ENCODE assay signal across 25 cellular contexts in genomic region chr9:131518553-131518952, GRCh38. TPM values are rescaled to one million over a fixed set of nuclear protein-coding genes. Genes with fewer than 3 reads are reported as not detected.
"Had no signal": no experiment of that assay in that cellular context is flagged by ENCODE, and none has a peak within 500 bp of the region (broad histone marks: within the 10 kb centered on the region; RNA-seq: fewer than 3 reads in every experiment).

No MANE protein-coding gene starts in this region.

- H3K27ac Mint-ChIP-seq: nephron progenitor cell; stimulated activated naive CD8-positive, alpha-beta T cell treated with anti-CD3 and anti-CD28 coated beads, Interleukin-15, Interleukin-2, amounts not matched to agents 100 ng/mL and 50 ng/mL, for 24 hours had no signal

- H3K9me3 Mint-ChIP-seq: central memory CD8-positive, alpha-beta T cell; naive thymus-derived CD4-positive, alpha-beta T cell; nephron progenitor cell; stimulated activated naive CD8-positive, alpha-beta T cell treated with anti-CD3 and anti-CD28 coated beads, Interleukin-15, Interleukin-2, amounts not matched to agents 100 ng/mL and 50 ng/mL, for 24 hours had no signal

- H3K4me1 ChIP-seq: parathyroid adenoma, prostate gland, testis, tibial nerve had no signal

- H3K27me3 ChIP-seq: dorsolateral prefrontal cortex, hepatocyte, testis, tibial nerve had no signal

- H3K9me3 ChIP-seq: prostate gland, testis, tibial nerve had no signal

- H3K4me3 ChIP-seq: dorsolateral prefrontal cortex, hepatocyte, prostate gland, smooth muscle cell, testis, tibial nerve had no signal

- H3K27ac ChIP-seq: hepatocyte, parathyroid adenoma, prostate gland, testis, tibial nerve had no signal

- H3K27me3 Mint-ChIP-seq: central memory CD8-positive, alpha-beta T cell; naive thymus-derived CD4-positive, alpha-beta T cell; stimulated activated naive CD8-positive, alpha-beta T cell treated with anti-CD3 and anti-CD28 coated beads, Interleukin-15, Interleukin-2, amounts not matched to agents 100 ng/mL and 50 ng/mL, for 24 hours had no signal

- H3K4me3 Mint-ChIP-seq: central memory CD8-positive, alpha-beta T cell; naive thymus-derived CD4-positive, alpha-beta T cell; nephron progenitor cell; stimulated activated naive CD8-positive, alpha-beta T cell treated with anti-CD3 and anti-CD28 coated beads, Interleukin-15, Interleukin-2, amounts not matched to agents 100 ng/mL and 50 ng/mL, for 24 hours had no signal

- DNase-seq: cortex of kidney; effector CD8-positive, alpha-beta T cell; glutamatergic neuron; left colon; mesendoderm; naive thymus-derived CD4-positive, alpha-beta T cell; nephron progenitor cell; stimulated activated CD4-positive, alpha-beta T cell treated with anti-CD3 and anti-CD28 coated beads, Interleukin-2, amount 100 ng/mL, for 48 hours had no signal

- H3K4me1 Mint-ChIP-seq: central memory CD8-positive, alpha-beta T cell; nephron progenitor cell had no signal

- ATAC-seq: esophagus mucosa; left colon; naive thymus-derived CD4-positive, alpha-beta T cell had no signal

RNA-seq across cellular contexts. Expression of gene PRRT1B, which starts 26.8 kb away (rescaled TPM):
- total RNA-seq: esophagus mucosa; fibroblast of lung; frontal cortex; kidney epithelial cell; lung microvascular endothelial cell; naive thymus-derived CD4-positive, alpha-beta T cell; omental fat pad; smooth muscle cell; subcutaneous adipose tissue; tibial nerve; ureter had no signal
- polyA plus RNA-seq: fibroblast of lung; naive thymus-derived CD4-positive, alpha-beta T cell; smooth muscle cell had no signal
